In the genomic region with DNA sequence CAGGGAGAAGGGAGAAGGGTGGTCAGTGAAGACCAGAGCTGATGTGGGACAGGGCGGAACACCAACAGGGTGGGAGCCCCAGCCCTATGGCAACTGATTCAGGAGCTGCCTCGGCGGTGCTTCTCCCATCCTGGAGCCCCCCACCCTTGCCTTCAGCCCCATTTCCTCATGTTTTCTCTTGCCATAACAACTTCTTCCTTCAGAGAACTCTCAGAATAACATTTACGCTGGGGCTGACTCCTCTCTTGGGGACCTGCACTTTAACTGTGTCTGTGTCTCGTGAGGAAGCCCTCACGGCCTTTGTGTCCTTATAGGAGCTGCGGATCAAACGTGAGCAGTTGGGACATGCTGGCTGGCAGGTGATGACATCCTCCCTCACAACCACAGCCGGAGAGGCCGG, we compare ENCODE assay signal across 27 cellular contexts.
"Had no signal": no experiment of that assay in that cellular context is flagged by ENCODE, and none has a peak within 500 bp of the region (broad histone marks: within the 10 kb centered on the region; RNA-seq: fewer than 3 reads in every experiment).

No MANE protein-coding gene starts in this region.

- H3K36me3 Mint-ChIP-seq: naive B cell; naive thymus-derived CD8-positive, alpha-beta T cell; natural killer cell treated with Interleukin-12 subunit alpha and Interleukin-12 subunit beta and Interleukin-15 and Interleukin-18, amount 100 ng/mL, for 72 hours; neural progenitor cell; stimulated activated effector memory CD8-positive, alpha-beta T cell treated with anti-CD3 and anti-CD28 coated beads, Interleukin-12 subunit alpha, Interleukin-12 subunit beta, amount 100 ng/mL, for 72 hours; stimulated activated naive B cell treated with anti-CD40 and anti-IgM and Interleukin-4, amounts not matched to agents 10 μg/mL and 1 μg/mL and 100 μg/mL, for 72 hours had no signal

- H3K4me3 Mint-ChIP-seq: naive B cell; naive thymus-derived CD8-positive, alpha-beta T cell; natural killer cell treated with Interleukin-12 subunit alpha and Interleukin-12 subunit beta and Interleukin-15 and Interleukin-18, amount 100 ng/mL, for 72 hours; stimulated activated effector memory CD8-positive, alpha-beta T cell treated with anti-CD3 and anti-CD28 coated beads, Interleukin-12 subunit alpha, Interleukin-12 subunit beta, amount 100 ng/mL, for 72 hours; stimulated activated naive B cell treated with anti-CD40 and anti-IgM and Interleukin-4, amounts not matched to agents 10 μg/mL and 1 μg/mL and 100 μg/mL, for 72 hours; stimulated activated naive CD8-positive, alpha-beta T cell treated with anti-CD3 and anti-CD28 coated beads, Interleukin-15, Interleukin-2, amounts not matched to agents 100 ng/mL and 50 ng/mL, for 24 hours had no signal

- H3K4me1 Mint-ChIP-seq: stimulated activated effector memory CD8-positive, alpha-beta T cell treated with anti-CD3 and anti-CD28 coated beads, Interleukin-12 subunit alpha, Interleukin-12 subunit beta, amount 100 ng/mL, for 72 hours had no signal

- DNase-seq: naive B cell; naive thymus-derived CD8-positive, alpha-beta T cell; nucleus accumbens; pancreas; retina; right lobe of liver; sigmoid colon; small intestine; stimulated activated CD4-positive, alpha-beta T cell treated with anti-CD3 and anti-CD28 coated beads, Interleukin-15, amount 100 ng/mL, for 24 hours; stimulated activated CD4-positive, alpha-beta T cell treated with anti-CD3 and anti-CD28 coated beads, Interleukin-2, amount 100 ng/mL, for 24 hours; stimulated activated CD4-positive, alpha-beta T cell treated with anti-CD3 and anti-CD28 coated beads, Interleukin-2, amount 100 ng/mL, for 48 hours; stimulated activated CD4-positive, alpha-beta T cell treated with anti-CD3 and anti-CD28 coated beads, Interleukin-4, amount 100 ng/mL, for 24 hours; stimulated activated naive B cell treated with anti-CD40 and anti-IgM and Interleukin-4, amounts not matched to agents 10 μg/mL and 1 μg/mL and 100 μg/mL, for 72 hours; stimulated activated naive CD4-positive, alpha-beta T cell treated with Interleukin-2 at 50 U/mL for 16 hours; stomach; thyroid gland; trophoblast cell; upper lobe of left lung had no signal

- H3K4me2 ChIP-seq: neural progenitor cell had no signal

- H2AFZ ChIP-seq: neural progenitor cell had no signal

- H3K36me3 ChIP-seq: neural progenitor cell, neutrophil, pancreas, prostate gland, right atrium auricular region, right lobe of liver, sigmoid colon, stomach, thoracic aorta, thyroid gland, tibial nerve, upper lobe of left lung had no signal

- H3K9ac ChIP-seq: neural progenitor cell had no signal

- H3K4me1 ChIP-seq: pancreas, prostate gland, right lobe of liver had no signal

- H3K27ac Mint-ChIP-seq: naive thymus-derived CD8-positive, alpha-beta T cell; natural killer cell treated with Interleukin-12 subunit alpha and Interleukin-12 subunit beta and Interleukin-15 and Interleukin-18, amount 100 ng/mL, for 72 hours; neural progenitor cell; stimulated activated effector memory CD8-positive, alpha-beta T cell treated with anti-CD3 and anti-CD28 coated beads, Interleukin-12 subunit alpha, Interleukin-12 subunit beta, amount 100 ng/mL, for 72 hours; stimulated activated naive B cell treated with anti-CD40 and anti-IgM and Interleukin-4, amounts not matched to agents 10 μg/mL and 1 μg/mL and 100 μg/mL, for 72 hours; stimulated activated naive CD8-positive, alpha-beta T cell treated with anti-CD3 and anti-CD28 coated beads, Interleukin-15, Interleukin-2, amounts not matched to agents 100 ng/mL and 50 ng/mL, for 24 hours had no signal

- H3K4me3 ChIP-seq: neural progenitor cell, pancreas, prostate gland, right atrium auricular region, right lobe of liver, sigmoid colon, stomach, thoracic aorta, thyroid gland, tibial nerve, upper lobe of left lung had no signal

- H3K27me3 ChIP-seq: neural progenitor cell, pancreas, right atrium auricular region, right lobe of liver, sigmoid colon, thyroid gland, tibial nerve, upper lobe of left lung had no signal

- H3K9me3 Mint-ChIP-seq: natural killer cell treated with Interleukin-12 subunit alpha and Interleukin-12 subunit beta and Interleukin-15 and Interleukin-18, amount 100 ng/mL, for 72 hours; neural progenitor cell; stimulated activated effector memory CD8-positive, alpha-beta T cell treated with anti-CD3 and anti-CD28 coated beads, Interleukin-12 subunit alpha, Interleukin-12 subunit beta, amount 100 ng/mL, for 72 hours; stimulated activated naive CD8-positive, alpha-beta T cell treated with anti-CD3 and anti-CD28 coated beads, Interleukin-15, Interleukin-2, amounts not matched to agents 100 ng/mL and 50 ng/mL, for 24 hours had no signal

- H3K9me3 ChIP-seq: neutrophil, pancreas, prostate gland, right atrium auricular region, right lobe of liver, sigmoid colon, stomach, thoracic aorta, thyroid gland, tibial nerve, upper lobe of left lung had no signal

- H3K27ac ChIP-seq: neural progenitor cell, neutrophil, pancreas, prostate gland, right atrium auricular region, right lobe of liver, sigmoid colon, stomach, thoracic aorta, thyroid gland, tibial nerve, upper lobe of left lung had no signal
